In genomic region chr11:119509969-119510401, GRCh38 we compare ENCODE assay signal across 8 cellular contexts.
DNase-seq lines count a peak whose midpoint lies in the region; ATAC-seq, FAIRE-seq and TF ChIP-seq lines count a peak whose summit lies in the region.

No MANE protein-coding gene starts in this region.

- ATAC-seq in GM21423 (IDR thresholded peaks at IDR 0.05; ENCODE audit: unreplicated experiment) (peak; percentile 84), mucosa of descending colon (peak; percentile 59)

- H3K4me1 ChIP-seq in mucosa of descending colon (ENCODE audit: low read depth) = no peaks in the 10 kb centered on the region

- no peak overlapping the region for H3K27ac ChIP-seq in HL-60 (replicated peaks)

- H3K4me3 Mint-ChIP-seq in activated naive CD8-positive, alpha-beta T cell treated with anti-CD3 and anti-CD28 coated beads for 36 hours = no peak overlapping the region
- no peak overlapping the region for H3K4me3 Mint-ChIP-seq in nephron progenitor cell

- no peaks in the 10 kb centered on the region for H3K9me3 ChIP-seq in mucosa of descending colon

- TF ChIP-seq POLR2A in GM12892 (IDR thresholded peaks at IDR 0.05; ENCODE audit: low read depth, low read length) = no peak

- TF ChIP-seq CTCF in HL-60 (IDR thresholded peaks at IDR 0.05; ENCODE audit: insufficient read depth, low read length) (no peak), mucosa of descending colon (IDR thresholded peaks at IDR 0.05) (no peak), nephron progenitor cell (IDR thresholded peaks at IDR 0.05) (no peak)

- peaks cover 11% of the 10 kb centered on the region for H3K27me3 Mint-ChIP-seq in activated naive CD8-positive, alpha-beta T cell treated with anti-CD3 and anti-CD28 coated beads for 36 hours
- H3K27me3 Mint-ChIP-seq in nephron progenitor cell (ENCODE audit: low read depth, poor library complexity) = peaks cover 16% of the 10 kb centered on the region

- intact Hi-C loops in mucosa of descending colon (cut with DNase I, micrococcal nuclease) = no loop called here

- no peaks in the 10 kb centered on the region for H3K36me3 Mint-ChIP-seq in activated naive CD8-positive, alpha-beta T cell treated with anti-CD3 and anti-CD28 coated beads for 36 hours
- H3K36me3 Mint-ChIP-seq in nephron progenitor cell (ENCODE audit: low read depth) = no peaks in the 10 kb centered on the region

- H3K27ac Mint-ChIP-seq in activated naive CD8-positive, alpha-beta T cell treated with anti-CD3 and anti-CD28 coated beads for 36 hours = peak overlapping the region; percentile 72
- no peak overlapping the region for H3K27ac Mint-ChIP-seq in nephron progenitor cell

- H3K36me3 ChIP-seq in mucosa of descending colon (ENCODE audit: low read depth) = no peaks in the 10 kb centered on the region

- H3K4me1 Mint-ChIP-seq in activated naive CD8-positive, alpha-beta T cell treated with anti-CD3 and anti-CD28 coated beads for 36 hours = peaks cover 16% of the 10 kb centered on the region
- H3K4me1 Mint-ChIP-seq in nephron progenitor cell = peaks cover 9% of the 10 kb centered on the region

- no peaks in the 10 kb centered on the region for H3K27me3 ChIP-seq in HL-60 (ENCODE audit: insufficient read depth, poor library complexity, severe bottlenecking)

- H3K4me3 ChIP-seq in HL-60 (replicated peaks; ENCODE audit: insufficient read depth, low read length) (no peak overlapping the region), mucosa of descending colon (no peak overlapping the region)

- H3K9me3 Mint-ChIP-seq in activated naive CD8-positive, alpha-beta T cell treated with anti-CD3 and anti-CD28 coated beads for 36 hours = peaks cover 1% of the 10 kb centered on the region
- peaks cover 24% of the 10 kb centered on the region for H3K9me3 Mint-ChIP-seq in nephron progenitor cell

- peak; percentile 95 for FAIRE-seq in GM12892 (lab: Jason Lieb, UNC)

- DNase-seq in GM12892 (ENCODE audit: insufficient read length) (peak; percentile 48), HL-60 (ENCODE audit: low read depth in 1 of 2, low spot score in 1 of 2) (peak; percentile 36 to 52), mucosa of descending colon (peak in 1 of 3 donors; percentile 9), NCI-H1105 treated with DMSO at 0.1 percent for 48 hours (lab: John Stamatoyannopoulos, UW) (no peak), DMS79 (lab: John Stamatoyannopoulos, UW) (no peak), nephron progenitor cell (no peak)
- DNase-seq in activated naive CD8-positive, alpha-beta T cell treated with anti-CD3 and anti-CD28 coated beads for 36 hours = peak; percentile 50

Comparison
In these comparisons a context has a peak if more than half of its experiments do, and no peak if none do; other contexts are left out.
1. DNase-seq: peak in GM12892 (single experiment), HL-60 (2 of 2) and activated naive CD8-positive, alpha-beta T cell treated with anti-CD3 and anti-CD28 coated beads for 36 hours (single experiment); none in NCI-H1105 treated with DMSO at 0.1 percent for 48 hours (single experiment), DMS79 (single experiment) and nephron progenitor cell (single experiment).